Comparison of ENCODE assay signal across 25 cellular contexts in the genomic region with DNA sequence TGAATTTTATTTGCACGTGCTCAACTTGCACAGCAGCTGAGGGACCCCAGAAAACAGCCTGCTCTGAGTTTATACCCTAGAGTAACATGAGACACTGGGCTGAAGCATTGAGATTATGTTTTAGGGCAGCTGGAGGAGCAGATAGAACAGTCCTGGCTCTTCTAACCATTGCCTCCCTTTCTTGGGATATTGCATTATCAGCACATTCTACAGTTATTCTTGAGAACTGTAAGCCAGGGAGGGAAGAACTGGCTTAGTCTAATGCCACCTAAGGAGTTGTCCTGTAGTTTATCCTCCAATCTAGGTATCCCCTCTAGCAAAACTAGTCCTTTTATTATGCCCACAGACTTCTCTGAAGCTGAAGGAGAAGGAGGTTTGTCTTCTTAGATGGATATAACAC.
"Had no signal": no experiment of that assay in that cellular context is flagged by ENCODE, and none has a peak within 500 bp of the region (broad histone marks: within the 10 kb centered on the region; RNA-seq: fewer than 3 reads in every experiment).

No MANE protein-coding gene starts in this region.

- H3K4me1 ChIP-seq: body of pancreas, esophagus squamous epithelium, gastroesophageal sphincter, heart right ventricle had no signal

- ATAC-seq: activated naive CD4-positive, alpha-beta T cell treated with anti-CD3 and anti-CD28 coated beads, Interleukin-2, amount 50 U/mL, for 72 hours; activated T-cell treated with anti-CD3 and anti-CD28 coated beads, Interleukin-2, amount 50 U/mL, for 72 hours; body of pancreas; effector memory CD8-positive, alpha-beta T cell; gastroesophageal sphincter; heart right ventricle had no signal

- H3K4me3 ChIP-seq: body of pancreas, esophagus squamous epithelium, gastroesophageal sphincter, heart right ventricle had no signal

- H3K27me3 ChIP-seq: body of pancreas, esophagus squamous epithelium, gastroesophageal sphincter, heart right ventricle had no signal

- H3K27ac ChIP-seq: body of pancreas, esophagus squamous epithelium, gastroesophageal sphincter, heart right ventricle had no signal

- DNase-seq: activated CD4-positive, alpha-beta memory T cell treated with anti-CD3 and anti-CD28 coated beads, Interleukin-2, amount 10 ng/mL, durations not matched to agents 7 days and 5 days; activated CD4-positive, alpha-beta T cell treated with anti-CD3 and anti-CD28 coated beads for 1 hour; activated CD4-positive, alpha-beta T cell treated with anti-CD3 and anti-CD28 coated beads for 4 hours; activated CD4-positive, alpha-beta T cell treated with anti-CD3 and anti-CD28 coated beads, Interleukin-2, amount 10 ng/mL, durations not matched to agents 7 days and 5 days; activated CD4-positive, alpha-beta T cell treated with anti-CD3 and anti-CD28 coated beads, Interleukin-2, amount 50 U/mL, for 4 hours; activated CD8-positive, alpha-beta memory T cell treated with anti-CD3 and anti-CD28 coated beads, Interleukin-2, amount 50 U/mL, for 48 hours; activated gamma-delta T cell; activated naive CD4-positive, alpha-beta T cell; activated naive CD4-positive, alpha-beta T cell treated with anti-CD3 and anti-CD28 coated beads, Interleukin-2, amount 10 ng/mL, durations not matched to agents 7 days and 5 days; activated naive CD8-positive, alpha-beta T cell treated with anti-CD3 and anti-CD28 coated beads, Interleukin-2, amount 10 ng/mL, durations not matched to agents 7 days and 5 days; activated T-cell treated with anti-CD3 and anti-CD28 coated beads for 4 hours; activated T-cell treated with anti-CD3 and anti-CD28 coated beads, Interleukin-2, amount 50 U/mL, for 24 hours; activated T-cell treated with anti-CD3 and anti-CD28 coated beads, Interleukin-2, amount 50 U/mL, for 72 hours; body of pancreas; caudate nucleus; cortex of kidney; dermis blood vessel endothelial cell; effector CD4-positive, alpha-beta T cell; effector memory CD8-positive, alpha-beta T cell; esophagus squamous epithelium; foreskin melanocyte; heart right ventricle; T-helper 2 cell had no signal

- H3K9me3 ChIP-seq: body of pancreas, esophagus squamous epithelium, gastroesophageal sphincter, heart right ventricle had no signal
